15 cellular contexts compared by ENCODE assay signal in genomic region chr1:161083743-161084084, GRCh38. TPM values are rescaled to one million over a fixed set of nuclear protein-coding genes. Genes with fewer than 3 reads are reported as not detected.
DNase-seq lines count a peak whose midpoint lies in the region; ATAC-seq and TF ChIP-seq lines count a peak whose summit lies in the region.
"Had no signal": no experiment of that assay in that cellular context is flagged by ENCODE, and none has a peak within 500 bp of the region (broad histone marks: within the 10 kb centered on the region; RNA-seq: fewer than 3 reads in every experiment).

No MANE protein-coding gene starts in this region.

- H3K9me3 Mint-ChIP-seq in stimulated activated naive CD8-positive, alpha-beta T cell treated with anti-CD3 and anti-CD28 coated beads, Interleukin-15, amount 100 ng/mL, for 72 hours: no peaks in the 10 kb centered on the region
- H3K9me3 Mint-ChIP-seq in chondrocyte (ENCODE audit: low read depth) (no peaks in the 10 kb centered on the region), mesothelial cell of epicardium (no peaks in the 10 kb centered on the region)
- H3K9me3 Mint-ChIP-seq: activated naive CD8-positive, alpha-beta T cell treated with anti-CD3 and anti-CD28 coated beads, Interleukin-2, amount 50 U/mL, for 24 hours had no signal

- peak; percentile 31 for ATAC-seq in stimulated activated naive CD8-positive, alpha-beta T cell treated with anti-CD3 and anti-CD28 coated beads, Interleukin-15, amount 100 ng/mL, for 72 hours
- ATAC-seq in stimulated activated naive CD8-positive, alpha-beta T cell treated with anti-CD3 and anti-CD28 coated beads, Interleukin-15, Interleukin-2, amounts not matched to agents 100 U/mL and 50 U/mL, for 24 hours: no peak
- ATAC-seq in GM21515 (IDR thresholded peaks at IDR 0.05; ENCODE audit: unreplicated experiment): no peak

- H3K4me1 Mint-ChIP-seq in stimulated activated naive CD8-positive, alpha-beta T cell treated with anti-CD3 and anti-CD28 coated beads, Interleukin-15, amount 100 ng/mL, for 72 hours: peaks cover 13% of the 10 kb centered on the region
- H3K4me1 Mint-ChIP-seq in chondrocyte (ENCODE audit: low read depth) (peaks cover 38% of the 10 kb centered on the region), mesothelial cell of epicardium (peaks cover 68% of the 10 kb centered on the region)
- H3K4me1 Mint-ChIP-seq: activated CD4-positive, alpha-beta T cell treated with anti-CD3 and anti-CD28 coated beads for 36 hours had no signal

- H3K36me3 Mint-ChIP-seq in chondrocyte (ENCODE audit: low read depth) (no peaks in the 10 kb centered on the region), mesothelial cell of epicardium (peaks cover 14% of the 10 kb centered on the region)

- H3K27me3 Mint-ChIP-seq in stimulated activated naive CD8-positive, alpha-beta T cell treated with anti-CD3 and anti-CD28 coated beads, Interleukin-15, amount 100 ng/mL, for 72 hours: no peaks in the 10 kb centered on the region
- H3K27me3 Mint-ChIP-seq in chondrocyte (ENCODE audit: low read depth) (no peaks in the 10 kb centered on the region), mesothelial cell of epicardium (ENCODE audit: low read depth) (no peaks in the 10 kb centered on the region)
- H3K27me3 Mint-ChIP-seq: activated naive CD8-positive, alpha-beta T cell treated with anti-CD3 and anti-CD28 coated beads, Interleukin-2, amount 50 U/mL, for 24 hours had no signal

- no peak overlapping the region for H3K4me3 Mint-ChIP-seq in stimulated activated naive CD8-positive, alpha-beta T cell treated with anti-CD3 and anti-CD28 coated beads, Interleukin-15, amount 100 ng/mL, for 72 hours
- H3K4me3 Mint-ChIP-seq in chondrocyte (ENCODE audit: unreplicated experiment) (no peak overlapping the region), mesothelial cell of epicardium (peak overlapping the region; percentile 69)
- H3K4me3 Mint-ChIP-seq: activated CD4-positive, alpha-beta T cell treated with anti-CD3 and anti-CD28 coated beads for 36 hours; activated naive CD8-positive, alpha-beta T cell treated with anti-CD3 and anti-CD28 coated beads, Interleukin-2, amount 50 U/mL, for 24 hours had no signal

- no peak for DNase-seq in stimulated activated naive CD8-positive, alpha-beta T cell treated with anti-CD3 and anti-CD28 coated beads, Interleukin-15, amount 100 ng/mL, for 72 hours
- no peak for DNase-seq in stimulated activated naive CD8-positive, alpha-beta T cell treated with anti-CD3 and anti-CD28 coated beads, Interleukin-15, Interleukin-2, amounts not matched to agents 100 U/mL and 50 U/mL, for 24 hours
- DNase-seq in chondrocyte (ENCODE audit: low spot score): peak; percentile 1
- no peak for DNase-seq in mesothelial cell of epicardium (ENCODE audit: low spot score in 2 of 2, unreplicated experiment in 2 of 2)
- no peak for DNase-seq in nucleus accumbens (lab: John Stamatoyannopoulos, UW)
- no peak for DNase-seq in RKO (ENCODE audit: low spot score)
- DNase-seq in activated CD8-positive, alpha-beta memory T cell treated with anti-CD3 and anti-CD28 coated beads, Interleukin-2, amount 50 U/mL, for 48 hours: no peak
- DNase-seq: activated CD4-positive, alpha-beta T cell treated with anti-CD3 and anti-CD28 coated beads for 36 hours; activated naive CD8-positive, alpha-beta T cell treated with anti-CD3 and anti-CD28 coated beads, Interleukin-2, amount 50 U/mL, for 24 hours; activated T-cell treated with anti-CD3 and anti-CD28 coated beads, Interleukin-2, amount 50 U/mL, for 48 hours; NCI-H1417; stimulated activated naive CD4-positive, alpha-beta T cell; T-helper 2 cell had no signal

- TF ChIP-seq CTCF in chondrocyte (IDR thresholded peaks at IDR 0.05): no peak
- no peak for TF ChIP-seq CTCF in mesothelial cell of epicardium (IDR thresholded peaks at IDR 0.05; ENCODE audit: unreplicated experiment)

- no peak overlapping the region for H3K27ac Mint-ChIP-seq in stimulated activated naive CD8-positive, alpha-beta T cell treated with anti-CD3 and anti-CD28 coated beads, Interleukin-15, amount 100 ng/mL, for 72 hours
- peak overlapping the region; percentile 58 for H3K27ac Mint-ChIP-seq in chondrocyte (ENCODE audit: unreplicated experiment)
- peak overlapping the region; percentile 94 for H3K27ac Mint-ChIP-seq in mesothelial cell of epicardium
- H3K27ac Mint-ChIP-seq: activated CD4-positive, alpha-beta T cell treated with anti-CD3 and anti-CD28 coated beads for 36 hours; activated naive CD8-positive, alpha-beta T cell treated with anti-CD3 and anti-CD28 coated beads, Interleukin-2, amount 50 U/mL, for 24 hours had no signal

RNA-seq across cellular contexts. Expression of gene NECTIN4, which starts 5.6 kb away (rescaled TPM):
- total RNA-seq in chondrocyte: 0.12 to 0.26 TPM (median 0.12 TPM) in 3 replicates
- 29.9 to 31.5 TPM (median 30.6 TPM) in 3 replicates for total RNA-seq in mesothelial cell of epicardium
- total RNA-seq: activated CD4-positive, alpha-beta T cell treated with anti-CD3 and anti-CD28 coated beads for 36 hours; left ventricle myocardium inferior had no signal

RNA-seq across cellular contexts. Expression of gene ARHGAP30, which starts 14.0 kb away (rescaled TPM):
- total RNA-seq in chondrocyte (not detected in 3 replicates), mesothelial cell of epicardium (1.4 to 1.9 TPM (median 1.6 TPM) in 3 replicates)

RNA-seq across cellular contexts. Expression of gene KLHDC9, which starts 14.4 kb away (rescaled TPM):
- total RNA-seq in chondrocyte: 1.1 to 4.4 TPM (median 1.6 TPM) in 3 replicates
- 4.2 to 5.4 TPM (median 5.4 TPM) in 3 replicates for total RNA-seq in mesothelial cell of epicardium

RNA-seq across cellular contexts. Expression of gene PFDN2, which starts 34.1 kb away (rescaled TPM):
- total RNA-seq in chondrocyte (53.7 to 58.7 TPM (median 57.9 TPM) in 3 replicates), mesothelial cell of epicardium (49.7 to 53.2 TPM (median 50.8 TPM) in 3 replicates)

RNA-seq across cellular contexts. Expression of gene NIT1, which starts 34.2 kb away (rescaled TPM):
- total RNA-seq in chondrocyte: 25.3 to 33.1 TPM (median 27.6 TPM) in 3 replicates
- total RNA-seq in mesothelial cell of epicardium: 35.3 to 37.7 TPM (median 35.9 TPM) in 3 replicates

Comparison
In these comparisons a context has a peak if more than half of its experiments do, and no peak if none do; other contexts are left out.
1. H3K27ac Mint-ChIP-seq: peak in chondrocyte (single experiment) and mesothelial cell of epicardium (single experiment); none in stimulated activated naive CD8-positive, alpha-beta T cell treated with anti-CD3 and anti-CD28 coated beads, Interleukin-15, amount 100 ng/mL, for 72 hours (0 of 2).
2. RNA of gene NECTIN4, which starts 5.6 kb away (total RNA-seq): 29.9 to 31.5 TPM in mesothelial cell of epicardium; 0.12 to 0.26 TPM in chondrocyte; every median in the first group is over 10 times any median in the second.